In the genomic region with DNA sequence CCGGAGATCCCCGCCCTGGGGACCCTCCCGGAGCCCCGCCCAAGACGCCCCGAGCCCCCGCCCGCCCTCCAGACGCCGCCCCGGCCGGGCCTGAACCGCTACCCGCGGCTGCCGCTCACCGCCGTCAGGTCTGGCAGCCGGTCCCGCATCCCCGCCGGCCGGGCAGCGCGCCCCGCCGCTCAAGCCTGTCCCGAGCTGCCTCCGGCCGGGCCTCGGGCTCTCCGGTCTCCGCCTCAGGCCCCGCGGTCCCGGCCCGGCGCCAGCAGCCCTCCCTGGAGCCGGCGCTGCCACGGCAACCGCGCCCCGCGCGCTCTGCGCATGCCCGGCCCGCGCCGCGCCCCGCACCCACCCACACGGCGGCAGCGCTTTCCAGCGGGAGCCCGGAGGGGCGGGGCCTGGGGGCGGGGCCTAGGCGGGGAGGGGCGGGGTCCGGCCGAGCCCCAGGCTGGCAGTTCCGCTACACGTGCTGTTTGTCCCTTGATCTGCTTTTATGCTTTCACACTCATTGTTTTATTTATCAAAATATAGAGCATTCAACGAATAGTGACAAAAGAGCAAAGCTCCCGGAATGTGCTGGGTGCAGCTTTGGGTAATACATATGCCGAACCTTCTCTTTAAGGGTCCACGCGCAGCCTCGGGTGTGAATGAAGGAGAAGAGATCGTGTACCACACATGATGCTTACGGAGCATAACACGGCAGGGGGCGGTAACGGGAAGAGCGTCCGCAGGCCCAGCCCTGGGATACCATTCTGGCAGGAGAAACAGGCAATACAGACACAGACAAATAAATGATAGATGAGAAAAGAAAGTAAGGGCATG, we compare ENCODE assay signal across 1 cellular context.
TF ChIP-seq lines count a peak whose summit lies in the region.

Gene STX2, minus strand, starts transcription at position 300 of the 819 bp plus-strand sequence. Its CDS starts 151 bp downstream, at position 149.

TF ChIP-seq in HepG2, 621 proteins besides CTCF, POLR2A, EP300 and RAD21 (continued from another document and continues in another):
- TF ChIP-seq, protein P1, sequence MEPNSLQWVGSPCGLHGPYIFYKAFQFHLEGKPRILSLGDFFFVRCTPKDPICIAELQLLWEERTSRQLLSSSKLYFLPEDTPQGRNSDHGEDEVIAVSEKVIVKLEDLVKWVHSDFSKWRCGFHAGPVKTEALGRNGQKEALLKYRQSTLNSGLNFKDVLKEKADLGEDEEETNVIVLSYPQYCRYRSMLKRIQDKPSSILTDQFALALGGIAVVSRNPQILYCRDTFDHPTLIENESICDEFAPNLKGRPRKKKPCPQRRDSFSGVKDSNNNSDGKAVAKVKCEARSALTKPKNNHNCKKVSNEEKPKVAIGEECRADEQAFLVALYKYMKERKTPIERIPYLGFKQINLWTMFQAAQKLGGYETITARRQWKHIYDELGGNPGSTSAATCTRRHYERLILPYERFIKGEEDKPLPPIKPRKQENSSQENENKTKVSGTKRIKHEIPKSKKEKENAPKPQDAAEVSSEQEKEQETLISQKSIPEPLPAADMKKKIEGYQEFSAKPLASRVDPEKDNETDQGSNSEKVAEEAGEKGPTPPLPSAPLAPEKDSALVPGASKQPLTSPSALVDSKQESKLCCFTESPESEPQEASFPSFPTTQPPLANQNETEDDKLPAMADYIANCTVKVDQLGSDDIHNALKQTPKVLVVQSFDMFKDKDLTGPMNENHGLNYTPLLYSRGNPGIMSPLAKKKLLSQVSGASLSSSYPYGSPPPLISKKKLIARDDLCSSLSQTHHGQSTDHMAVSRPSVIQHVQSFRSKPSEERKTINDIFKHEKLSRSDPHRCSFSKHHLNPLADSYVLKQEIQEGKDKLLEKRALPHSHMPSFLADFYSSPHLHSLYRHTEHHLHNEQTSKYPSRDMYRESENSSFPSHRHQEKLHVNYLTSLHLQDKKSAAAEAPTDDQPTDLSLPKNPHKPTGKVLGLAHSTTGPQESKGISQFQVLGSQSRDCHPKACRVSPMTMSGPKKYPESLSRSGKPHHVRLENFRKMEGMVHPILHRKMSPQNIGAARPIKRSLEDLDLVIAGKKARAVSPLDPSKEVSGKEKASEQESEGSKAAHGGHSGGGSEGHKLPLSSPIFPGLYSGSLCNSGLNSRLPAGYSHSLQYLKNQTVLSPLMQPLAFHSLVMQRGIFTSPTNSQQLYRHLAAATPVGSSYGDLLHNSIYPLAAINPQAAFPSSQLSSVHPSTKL (CRISPR knock-in tag; IDR thresholded peaks at IDR 0.05), result peak; percentile 57; the same call in 1 of the 2 replicates
- TF ChIP-seq ZNF253 (CRISPR knock-in tag; IDR thresholded peaks at IDR 0.05; ENCODE audit: borderline replicate concordance), result no peak
- no peak for TF ChIP-seq ZNF747 (CRISPR knock-in tag; IDR thresholded peaks at IDR 0.05; ENCODE audit: borderline replicate concordance)
- no peak for TF ChIP-seq IRX3 (CRISPR knock-in tag; IDR thresholded peaks at IDR 0.05; ENCODE audit: borderline replicate concordance, low read depth)
- no peak for TF ChIP-seq CREB3 (CRISPR knock-in tag; IDR thresholded peaks at IDR 0.05)
- no peak for TF ChIP-seq GZF1 (CRISPR knock-in tag; IDR thresholded peaks at IDR 0.05)
- TF ChIP-seq FOXJ3 (CRISPR knock-in tag; IDR thresholded peaks at IDR 0.05; ENCODE audit: borderline replicate concordance), result no peak
- TF ChIP-seq HMGA1 (CRISPR knock-in tag; conservative IDR thresholded peaks at IDR 0.05), result no peak
- TF ChIP-seq CC2D1A (CRISPR knock-in tag; IDR thresholded peaks at IDR 0.05), result no peak
- TF ChIP-seq, protein P2, sequence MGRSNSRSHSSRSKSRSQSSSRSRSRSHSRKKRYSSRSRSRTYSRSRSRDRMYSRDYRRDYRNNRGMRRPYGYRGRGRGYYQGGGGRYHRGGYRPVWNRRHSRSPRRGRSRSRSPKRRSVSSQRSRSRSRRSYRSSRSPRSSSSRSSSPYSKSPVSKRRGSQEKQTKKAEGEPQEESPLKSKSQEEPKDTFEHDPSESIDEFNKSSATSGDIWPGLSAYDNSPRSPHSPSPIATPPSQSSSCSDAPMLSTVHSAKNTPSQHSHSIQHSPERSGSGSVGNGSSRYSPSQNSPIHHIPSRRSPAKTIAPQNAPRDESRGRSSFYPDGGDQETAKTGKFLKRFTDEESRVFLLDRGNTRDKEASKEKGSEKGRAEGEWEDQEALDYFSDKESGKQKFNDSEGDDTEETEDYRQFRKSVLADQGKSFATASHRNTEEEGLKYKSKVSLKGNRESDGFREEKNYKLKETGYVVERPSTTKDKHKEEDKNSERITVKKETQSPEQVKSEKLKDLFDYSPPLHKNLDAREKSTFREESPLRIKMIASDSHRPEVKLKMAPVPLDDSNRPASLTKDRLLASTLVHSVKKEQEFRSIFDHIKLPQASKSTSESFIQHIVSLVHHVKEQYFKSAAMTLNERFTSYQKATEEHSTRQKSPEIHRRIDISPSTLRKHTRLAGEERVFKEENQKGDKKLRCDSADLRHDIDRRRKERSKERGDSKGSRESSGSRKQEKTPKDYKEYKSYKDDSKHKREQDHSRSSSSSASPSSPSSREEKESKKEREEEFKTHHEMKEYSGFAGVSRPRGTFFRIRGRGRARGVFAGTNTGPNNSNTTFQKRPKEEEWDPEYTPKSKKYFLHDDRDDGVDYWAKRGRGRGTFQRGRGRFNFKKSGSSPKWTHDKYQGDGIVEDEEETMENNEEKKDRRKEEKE (IDR thresholded peaks at IDR 0.05), result no peak
- TF ChIP-seq ZNF12 (CRISPR knock-in tag; IDR thresholded peaks at IDR 0.05), result peak; percentile 61; the same call in 1 of the 2 replicates
- TF ChIP-seq, protein P3, sequence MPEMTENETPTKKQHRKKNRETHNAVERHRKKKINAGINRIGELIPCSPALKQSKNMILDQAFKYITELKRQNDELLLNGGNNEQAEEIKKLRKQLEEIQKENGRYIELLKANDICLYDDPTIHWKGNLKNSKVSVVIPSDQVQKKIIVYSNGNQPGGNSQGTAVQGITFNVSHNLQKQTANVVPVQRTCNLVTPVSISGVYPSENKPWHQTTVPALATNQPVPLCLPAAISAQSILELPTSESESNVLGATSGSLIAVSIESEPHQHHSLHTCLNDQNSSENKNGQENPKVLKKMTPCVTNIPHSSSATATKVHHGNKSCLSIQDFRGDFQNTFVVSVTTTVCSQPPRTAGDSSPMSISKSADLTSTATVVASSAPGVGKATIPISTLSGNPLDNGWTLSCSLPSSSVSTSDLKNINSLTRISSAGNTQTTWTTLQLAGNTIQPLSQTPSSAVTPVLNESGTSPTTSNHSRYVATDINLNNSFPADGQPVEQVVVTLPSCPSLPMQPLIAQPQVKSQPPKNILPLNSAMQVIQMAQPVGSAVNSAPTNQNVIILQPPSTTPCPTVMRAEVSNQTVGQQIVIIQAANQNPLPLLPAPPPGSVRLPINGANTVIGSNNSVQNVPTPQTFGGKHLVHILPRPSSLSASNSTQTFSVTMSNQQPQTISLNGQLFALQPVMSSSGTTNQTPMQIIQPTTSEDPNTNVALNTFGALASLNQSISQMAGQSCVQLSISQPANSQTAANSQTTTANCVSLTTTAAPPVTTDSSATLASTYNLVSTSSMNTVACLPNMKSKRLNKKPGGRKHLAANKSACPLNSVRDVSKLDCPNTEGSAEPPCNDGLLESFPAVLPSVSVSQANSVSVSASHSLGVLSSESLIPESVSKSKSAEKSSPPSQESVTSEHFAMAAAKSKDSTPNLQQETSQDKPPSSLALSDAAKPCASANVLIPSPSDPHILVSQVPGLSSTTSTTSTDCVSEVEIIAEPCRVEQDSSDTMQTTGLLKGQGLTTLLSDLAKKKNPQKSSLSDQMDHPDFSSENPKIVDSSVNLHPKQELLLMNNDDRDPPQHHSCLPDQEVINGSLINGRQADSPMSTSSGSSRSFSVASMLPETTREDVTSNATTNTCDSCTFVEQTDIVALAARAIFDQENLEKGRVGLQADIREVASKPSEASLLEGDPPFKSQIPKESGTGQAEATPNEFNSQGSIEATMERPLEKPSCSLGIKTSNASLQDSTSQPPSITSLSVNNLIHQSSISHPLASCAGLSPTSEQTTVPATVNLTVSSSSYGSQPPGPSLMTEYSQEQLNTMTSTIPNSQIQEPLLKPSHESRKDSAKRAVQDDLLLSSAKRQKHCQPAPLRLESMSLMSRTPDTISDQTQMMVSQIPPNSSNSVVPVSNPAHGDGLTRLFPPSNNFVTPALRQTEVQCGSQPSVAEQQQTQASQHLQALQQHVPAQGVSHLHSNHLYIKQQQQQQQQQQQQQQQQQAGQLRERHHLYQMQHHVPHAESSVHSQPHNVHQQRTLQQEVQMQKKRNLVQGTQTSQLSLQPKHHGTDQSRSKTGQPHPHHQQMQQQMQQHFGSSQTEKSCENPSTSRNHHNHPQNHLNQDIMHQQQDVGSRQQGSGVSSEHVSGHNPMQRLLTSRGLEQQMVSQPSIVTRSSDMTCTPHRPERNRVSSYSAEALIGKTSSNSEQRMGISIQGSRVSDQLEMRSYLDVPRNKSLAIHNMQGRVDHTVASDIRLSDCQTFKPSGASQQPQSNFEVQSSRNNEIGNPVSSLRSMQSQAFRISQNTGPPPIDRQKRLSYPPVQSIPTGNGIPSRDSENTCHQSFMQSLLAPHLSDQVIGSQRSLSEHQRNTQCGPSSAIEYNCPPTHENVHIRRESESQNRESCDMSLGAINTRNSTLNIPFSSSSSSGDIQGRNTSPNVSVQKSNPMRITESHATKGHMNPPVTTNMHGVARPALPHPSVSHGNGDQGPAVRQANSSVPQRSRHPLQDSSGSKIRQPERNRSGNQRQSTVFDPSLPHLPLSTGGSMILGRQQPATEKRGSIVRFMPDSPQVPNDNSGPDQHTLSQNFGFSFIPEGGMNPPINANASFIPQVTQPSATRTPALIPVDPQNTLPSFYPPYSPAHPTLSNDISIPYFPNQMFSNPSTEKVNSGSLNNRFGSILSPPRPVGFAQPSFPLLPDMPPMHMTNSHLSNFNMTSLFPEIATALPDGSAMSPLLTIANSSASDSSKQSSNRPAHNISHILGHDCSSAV (CRISPR knock-in tag; IDR thresholded peaks at IDR 0.05; ENCODE audit: borderline replicate concordance), result no peak
- peak; percentile 57 for TF ChIP-seq ZNF883 (CRISPR knock-in tag; IDR thresholded peaks at IDR 0.05; ENCODE audit: not compliant biosample characterization)
- no peak for TF ChIP-seq NFATC3 (CRISPR knock-in tag; IDR thresholded peaks at IDR 0.05)
- no peak for TF ChIP-seq TOPORS (CRISPR knock-in tag; IDR thresholded peaks at IDR 0.05)
- no peak for TF ChIP-seq SP2 (CRISPR knock-in tag; IDR thresholded peaks at IDR 0.05)
- TF ChIP-seq ZNF343 (CRISPR knock-in tag; IDR thresholded peaks at IDR 0.05), result peak; percentile 50; the same call in 1 of the 2 replicates
- TF ChIP-seq PHF8 (CRISPR knock-in tag; IDR thresholded peaks at IDR 0.05), result no peak; the same call in none of the 2 replicates
- TF ChIP-seq ZNF44 (CRISPR knock-in tag; IDR thresholded peaks at IDR 0.05), result peak; percentile 71; the same call in 1 of the 2 replicates
- TF ChIP-seq TRIM22 (IDR thresholded peaks at IDR 0.05), result no peak
- TF ChIP-seq ZNF430 (CRISPR knock-in tag; IDR thresholded peaks at IDR 0.05), result 0 out of 2 replicates have a peak, but pooled peaks have one; percentile 81
- no peak for TF ChIP-seq GABPA (IDR thresholded peaks at IDR 0.05; ENCODE audit: low read depth, low read length)
- TF ChIP-seq GABPA (CRISPR knock-in tag; IDR thresholded peaks at IDR 0.05; ENCODE audit: low read depth), result 0 out of 2 replicates have a peak, but pooled peaks have one; percentile 9
- TF ChIP-seq YEATS4 (CRISPR knock-in tag; IDR thresholded peaks at IDR 0.05; ENCODE audit: borderline replicate concordance), result peak; percentile 62; the same call in 1 of the 2 replicates
- TF ChIP-seq ZFP36L1 (CRISPR knock-in tag; IDR thresholded peaks at IDR 0.05), result no peak
- TF ChIP-seq ZNF710 (CRISPR knock-in tag; IDR thresholded peaks at IDR 0.05; ENCODE audit: borderline replicate concordance), result peak; percentile 55; the same call in 1 of the 2 replicates
- TF ChIP-seq SIX1 (CRISPR knock-in tag; IDR thresholded peaks at IDR 0.05; ENCODE audit: borderline replicate concordance), result peak; percentile 17; the same call in 1 of the 2 replicates
- peak; percentile 33; the same call in 1 of the 2 replicates for TF ChIP-seq CBFB (CRISPR knock-in tag; IDR thresholded peaks at IDR 0.05)
- peak; percentile 86; the same call in 1 of the 2 replicates for TF ChIP-seq DNMT3B (CRISPR knock-in tag; conservative IDR thresholded peaks at IDR 0.05)
- TF ChIP-seq MED8 (CRISPR knock-in tag; IDR thresholded peaks at IDR 0.05; ENCODE audit: insufficient replicate concordance), result no peak
- TF ChIP-seq MXD4 (CRISPR knock-in tag; IDR thresholded peaks at IDR 0.05), result peak; percentile 26; the same call in 1 of the 2 replicates
- TF ChIP-seq ZNF317 (CRISPR knock-in tag; IDR thresholded peaks at IDR 0.05), result peak; percentile 44; the same call in 1 of the 2 replicates
